9 cellular contexts compared by ENCODE assay signal in the genomic region with DNA sequence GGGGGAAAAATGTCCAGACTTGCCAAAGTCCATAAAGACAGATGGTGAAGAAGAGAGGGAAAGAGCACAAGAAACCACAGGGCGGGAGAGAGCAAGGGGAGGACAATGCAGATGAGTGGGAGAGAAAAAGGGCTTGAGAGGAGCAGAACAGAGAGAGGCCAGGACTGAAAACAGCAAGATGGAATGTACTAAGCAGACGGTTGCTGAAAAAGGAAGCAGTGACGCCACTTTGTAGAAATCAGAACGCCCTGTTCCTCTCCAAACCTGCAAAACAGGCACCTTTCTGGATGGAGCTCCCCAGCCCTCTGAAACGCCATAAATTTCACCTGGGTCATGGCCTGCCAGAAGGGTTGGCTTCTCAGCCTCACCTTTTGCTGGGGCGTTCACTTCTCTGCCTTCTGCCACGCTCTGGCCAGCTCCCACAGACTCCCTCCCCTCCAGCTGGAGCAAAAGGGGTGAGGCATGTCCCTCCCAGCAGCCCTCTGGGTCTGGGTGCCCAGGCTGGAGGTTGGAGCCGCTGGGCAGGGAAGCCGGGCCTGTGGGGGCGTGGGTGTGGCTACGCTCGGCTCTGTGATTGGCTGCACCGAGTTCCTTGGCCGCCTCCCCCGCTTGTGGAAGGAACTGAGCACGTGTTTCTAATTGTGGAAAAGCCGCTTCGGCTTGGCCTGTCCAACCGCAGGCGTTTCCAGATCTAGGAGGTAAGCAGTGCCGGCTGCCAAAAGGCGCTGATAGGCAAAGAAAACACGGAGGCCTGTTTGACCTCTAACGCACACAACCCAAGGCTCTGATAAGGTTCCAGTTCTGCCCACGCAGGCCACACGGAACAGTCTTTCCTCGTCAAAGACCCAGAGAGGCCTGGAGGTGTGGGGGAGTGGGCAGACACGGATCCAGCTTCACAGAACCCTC. TPM values are rescaled to one million over a fixed set of nuclear protein-coding genes. Genes with fewer than 3 reads are reported as not detected.
DNase-seq lines count a peak whose midpoint lies in the region.
"Had no signal": no experiment of that assay in that cellular context is flagged by ENCODE, and none has a peak within 500 bp of the region (broad histone marks: within the 10 kb centered on the region; RNA-seq: fewer than 3 reads in every experiment).

No MANE protein-coding gene starts in this region.

- CTCF ChIA-PET in activated naive CD4-positive, alpha-beta T cell treated with anti-CD3 and anti-CD28 coated beads for 36 hours (lab: Charles Lee), result interaction anchor here (1.0 to 1.7 kb wide), 2 partner anchors 33 kb away, joined by 3 to 7 read pairs; no protein-coding TSS in a partner anchor

- DNase-seq in activated naive CD4-positive, alpha-beta T cell treated with anti-CD3 and anti-CD28 coated beads for 36 hours, result peak; percentile 11
- DNase-seq in activated naive CD4-positive, alpha-beta T cell (lab: John Stamatoyannopoulos, UW), result no peak
- DNase-seq in hepatic stellate cell (ENCODE audit: low spot score) (peak; percentile 65), NCI-H345 treated with DMSO at 0.1 percent for 48 hours (lab: John Stamatoyannopoulos, UW; ENCODE audit: unreplicated experiment) (no peak), NCI-H748 (lab: John Stamatoyannopoulos, UW; ENCODE audit: unreplicated experiment) (no peak), NCI-H146 treated with DMSO at 0.1 percent for 48 hours (lab: John Stamatoyannopoulos, UW; ENCODE audit: unreplicated experiment) (no peak)
- DNase-seq: activated B cell treated with CpG ODN at 0.5 μM for 24 hours had no signal

- no peaks in the 10 kb centered on the region for H3K27me3 Mint-ChIP-seq in activated naive CD4-positive, alpha-beta T cell treated with anti-CD3 and anti-CD28 coated beads for 36 hours (ENCODE audit: low read depth)

- peaks cover 28% of the 10 kb centered on the region for H3K4me1 Mint-ChIP-seq in activated naive CD4-positive, alpha-beta T cell treated with anti-CD3 and anti-CD28 coated beads for 36 hours (ENCODE audit: low read depth)
- H3K4me1 Mint-ChIP-seq: activated B cell treated with CpG ODN at 0.5 μM for 24 hours had no signal

- H3K27ac ChIP-seq in angular gyrus (ENCODE audit: low read depth, low read length), result peak overlapping the region; percentile 79
- peak overlapping the region in 20 of 21 experiments; percentile 41 to 91 (median 81) for H3K27ac ChIP-seq in skin epidermis

- H3K36me3 Mint-ChIP-seq in activated naive CD4-positive, alpha-beta T cell treated with anti-CD3 and anti-CD28 coated beads for 36 hours (ENCODE audit: low read depth), result no peaks in the 10 kb centered on the region

- H3K9me3 Mint-ChIP-seq in activated naive CD4-positive, alpha-beta T cell treated with anti-CD3 and anti-CD28 coated beads for 36 hours, result no peaks in the 10 kb centered on the region
- H3K9me3 Mint-ChIP-seq: activated B cell treated with CpG ODN at 0.5 μM for 24 hours had no signal

- no peak overlapping the region for H3K27ac Mint-ChIP-seq in activated naive CD4-positive, alpha-beta T cell treated with anti-CD3 and anti-CD28 coated beads for 36 hours
- H3K27ac Mint-ChIP-seq: activated B cell treated with CpG ODN at 0.5 μM for 24 hours had no signal

- intact Hi-C loops in activated naive CD4-positive, alpha-beta T cell treated with anti-CD3 and anti-CD28 coated beads for 36 hours (cut with micrococcal nuclease), result no loop called here

- H3K4me3 ChIP-seq in skin epidermis, result peak overlapping the region in 5 of 7 experiments; percentile 8 to 20 (median 11)

- H3K4me3 Mint-ChIP-seq in activated naive CD4-positive, alpha-beta T cell treated with anti-CD3 and anti-CD28 coated beads for 36 hours, result no peak overlapping the region
- H3K4me3 Mint-ChIP-seq: activated B cell treated with CpG ODN at 0.5 μM for 24 hours had no signal

RNA-seq across cellular contexts. Expression of a gene that starts 29.3 kb away (rescaled TPM):
- 1 to 10 TPM in 1 of 2 experiments, under 1 TPM in 1; 0.79 to 1.1 TPM for total RNA-seq in activated naive CD4-positive, alpha-beta T cell treated with anti-CD3 and anti-CD28 coated beads for 36 hours

RNA-seq across cellular contexts. Expression of a gene that starts 35.1 kb away (rescaled TPM):
- total RNA-seq in activated naive CD4-positive, alpha-beta T cell treated with anti-CD3 and anti-CD28 coated beads for 36 hours, result under 1 TPM; 0.37 to 0.43 TPM

RNA-seq across cellular contexts. Expression of a gene that starts 49.4 kb away (rescaled TPM):
- total RNA-seq in activated naive CD4-positive, alpha-beta T cell treated with anti-CD3 and anti-CD28 coated beads for 36 hours, result not detected
- total RNA-seq: activated B cell treated with CpG ODN at 0.5 μM for 24 hours had no signal

RNA-seq across cellular contexts. Expression of a gene that starts 58.8 kb away (rescaled TPM):
- 10 to 100 TPM; 39.8 to 44.2 TPM for total RNA-seq in activated naive CD4-positive, alpha-beta T cell treated with anti-CD3 and anti-CD28 coated beads for 36 hours

RNA-seq across cellular contexts. Expression of a gene that starts 59.2 kb away (rescaled TPM):
- 100 to 1,000 TPM; 152 to 156 TPM for total RNA-seq in activated naive CD4-positive, alpha-beta T cell treated with anti-CD3 and anti-CD28 coated beads for 36 hours

Comparison
In these comparisons a context has a peak if more than half of its experiments do, and no peak if none do; other contexts are left out.
1. DNase-seq: peak in activated naive CD4-positive, alpha-beta T cell treated with anti-CD3 and anti-CD28 coated beads for 36 hours (single experiment) and hepatic stellate cell (single experiment); none in activated naive CD4-positive, alpha-beta T cell (0 of 4), NCI-H345 treated with DMSO at 0.1 percent for 48 hours (single experiment), NCI-H748 (single experiment) and NCI-H146 treated with DMSO at 0.1 percent for 48 hours (single experiment).